In the genomic region with DNA sequence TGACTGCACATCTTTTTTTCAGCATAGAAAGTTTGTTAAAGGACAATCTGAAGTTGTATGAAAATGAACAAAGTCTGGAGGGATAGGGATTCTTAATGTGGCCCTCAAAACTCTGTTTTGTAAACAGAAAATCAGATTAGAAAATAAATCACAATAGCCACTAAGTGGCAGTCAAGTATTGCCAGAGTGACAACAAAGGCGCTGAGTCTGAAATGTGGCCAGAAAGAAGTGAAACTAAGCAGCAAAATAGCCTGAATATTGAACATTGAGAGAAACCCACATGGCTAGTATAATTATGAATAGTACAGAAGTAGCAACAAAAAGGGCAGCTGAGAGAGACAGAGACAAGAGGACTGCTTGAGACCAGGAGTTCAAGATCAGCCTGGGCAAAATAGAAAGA, we compare ENCODE assay signal across 15 cellular contexts.
DNase-seq lines count a peak whose midpoint lies in the region; ATAC-seq, FAIRE-seq and TF ChIP-seq lines count a peak whose summit lies in the region.
"Had no signal": no experiment of that assay in that cellular context is flagged by ENCODE, and none has a peak within 500 bp of the region (broad histone marks: within the 10 kb centered on the region; RNA-seq: fewer than 3 reads in every experiment).

No MANE protein-coding gene starts in this region.

- DNase-seq in GM12865 (ENCODE audit: low read depth) (peak; percentile 53), LNCaP clone FGC (ENCODE audit: low read depth) (no peak), K562 (ENCODE audit: extremely low read depth in 1 of 4, low spot score in 3 of 4) (no peak), iPS-NIHi7 (ENCODE audit: extremely low spot score) (no peak), NCI-H2227 (lab: John Stamatoyannopoulos, UW; ENCODE audit: unreplicated experiment) (no peak)
- DNase-seq: activated T-cell treated with anti-CD3 and anti-CD28 coated beads, Interleukin-2, amount 50 U/mL, for 4 hours; brain microvascular endothelial cell; CD4-positive, CD25-positive, alpha-beta regulatory T cell; H9; NCI-H146; retina had no signal

- TF ChIP-seq RAD21 in K562 (CRISPR knock-in tag; conservative IDR thresholded peaks at IDR 0.05 in 1 of 2, IDR thresholded peaks at IDR 0.05 in 1 of 2) = peak in 1 of 2 experiments; percentile 29; a peak in 1 of 4 replicates

- ATAC-seq in GM19463 (IDR thresholded peaks at IDR 0.05; ENCODE audit: unreplicated experiment) = peak; percentile 81
- ATAC-seq in K562 = no peak
- no peak for ATAC-seq in GM18873 (IDR thresholded peaks at IDR 0.05; ENCODE audit: low FRiP score, unreplicated experiment)
- no peak for ATAC-seq in GM21737 (IDR thresholded peaks at IDR 0.05; ENCODE audit: unreplicated experiment)
- ATAC-seq: activated T-cell treated with anti-CD3 and anti-CD28 coated beads, Interleukin-2, amount 50 U/mL, for 4 hours had no signal

- H3K4me2 ChIP-seq in K562 (ENCODE audit: insufficient read depth, low read length) = no peak overlapping the region

- in situ Hi-C loops in K562 (cut with MboI) = no loop called here

- H4K20me1 ChIP-seq in K562 (replicated peaks; ENCODE audit: control insufficient read depth, insufficient read depth, low read length) = no peaks in the 10 kb centered on the region

- no peak for TF ChIP-seq EP300 in K562 (IDR thresholded peaks at IDR 0.05; ENCODE audit: low read length)

- H2AFZ ChIP-seq in K562 (ENCODE audit: low read depth, low read length) = no peak overlapping the region

- no peak overlapping the region for H3K4me3 ChIP-seq in GM12865 (ENCODE audit: low read depth, low read length)
- no peak overlapping the region for H3K4me3 ChIP-seq in LNCaP clone FGC (ENCODE audit: low read depth, low read length)
- H3K4me3 ChIP-seq in K562 = no peak overlapping the region
- H3K4me3 ChIP-seq: thoracic aorta had no signal

- no peaks in the 10 kb centered on the region for H3K36me3 ChIP-seq in K562 (ENCODE audit: control insufficient read depth, insufficient read depth, low read length)
- H3K36me3 ChIP-seq: brain microvascular endothelial cell, thoracic aorta had no signal

- POLR2A ChIA-PET in K562 (lab: Yijun Ruan, JAX) = interaction anchor here (0.6 kb wide), 1 partner anchor 220 kb away, joined by 3 read pairs; no protein-coding TSS in a partner anchor

- intact Hi-C loops in K562 (cut with micrococcal nuclease) = loop anchor here (10.0 kb wide), 2 partner anchors 62 to 302 kb away; no protein-coding TSS in a partner anchor

- TF ChIP-seq POLR2A in K562 (conservative IDR thresholded peaks at IDR 0.05) = no peak

- no peaks in the 10 kb centered on the region for H3K79me2 ChIP-seq in K562 (ENCODE audit: control insufficient read depth, insufficient read depth, low read length)

- FAIRE-seq in K562 (lab: Jason Lieb, UNC) = peak; percentile 92

- no TSS peak for BruUV-seq in K562 (replicated peaks; lab: Mats Ljungman, UMichigan)

- TF ChIP-seq CTCF in GM12865 (IDR thresholded peaks at IDR 0.05; ENCODE audit: insufficient read depth, low read depth, low read length, missing control alignments) (peak; percentile 10), LNCaP clone FGC (IDR thresholded peaks at IDR 0.05; ENCODE audit: control insufficient read depth, extremely low read depth, insufficient read depth) (peak; percentile 40), K562 (IDR thresholded peaks at IDR 0.05 in 2 of 3, conservative IDR thresholded peaks at IDR 0.05 in 1 of 3; ENCODE audit: insufficient read depth in 2 of 3, low read depth in 1 of 3, low read length in 3 of 3) (peak in 2 of 3 experiments; percentile 12 to 33; a peak in 3 of 6 replicates)

- no peaks in the 10 kb centered on the region for H3K4me1 ChIP-seq in K562 (replicated peaks in 1 of 2; ENCODE audit: control insufficient read depth in 2 of 2, insufficient read depth in 2 of 2, low read length in 2 of 2)

- no peaks in the 10 kb centered on the region for H3K27me3 ChIP-seq in K562 (ENCODE audit: control insufficient read depth in 2 of 2, insufficient read depth in 2 of 2, low read length in 2 of 2)
- H3K27me3 ChIP-seq: brain microvascular endothelial cell had no signal

- CTCF ChIA-PET in K562 (lab: Yijun Ruan, JAX; ENCODE audit: low intra/inter-chr PET ratio) = no interaction called here

- H3K9me1 ChIP-seq in K562 (ENCODE audit: control insufficient read depth, insufficient read depth, low read length) = no peaks in the 10 kb centered on the region

- H3K9me3 ChIP-seq in K562 (replicated peaks; ENCODE audit: control insufficient read depth, insufficient read depth, low read depth, low read length) = no peaks in the 10 kb centered on the region
- H3K9me3 ChIP-seq: thoracic aorta had no signal

- WGBS in K562 (ENCODE audit: insufficient coverage, low coverage, missing lambda C conversion rate) = 0% methylated on average over 1 of the region's 1 CpG

- H3K9ac ChIP-seq in K562 (ENCODE audit: insufficient read depth in 1 of 2, low read depth in 2 of 2, low read length in 2 of 2) = no peak overlapping the region

- no peak overlapping the region for H3K27ac ChIP-seq in K562 (ENCODE audit: extremely low read depth, low read depth, low read length)
- H3K27ac ChIP-seq: brain microvascular endothelial cell, thoracic aorta had no signal

TF ChIP-seq in K562, 482 proteins besides CTCF, POLR2A, EP300 and RAD21:
- TF ChIP-seq KLF13 (tag; IDR thresholded peaks at IDR 0.05; ENCODE audit: borderline replicate concordance, low read depth) (no peak), ATF4 (CRISPR knock-in tag; IDR thresholded peaks at IDR 0.05) (no peak), FOXO4 (CRISPR knock-in tag; IDR thresholded peaks at IDR 0.05) (no peak), TBP (optimal IDR thresholded peaks at IDR 0.05; ENCODE audit: low read depth, low read length) (no peak), DPF2 (IDR thresholded peaks at IDR 0.05) (no peak), NEUROD1 (IDR thresholded peaks at IDR 0.05; ENCODE audit: borderline replicate concordance, low read depth, low read length, partially characterized antibody) (no peak), SMAD1 (IDR thresholded peaks at IDR 0.05; ENCODE audit: low read depth, low read length, partially characterized antibody) (no peak), ZNF197 (CRISPR knock-in tag; IDR thresholded peaks at IDR 0.05; ENCODE audit: low read depth) (no peak), SAP30 (IDR thresholded peaks at IDR 0.05; ENCODE audit: borderline replicate concordance, insufficient read depth, low read depth, low read length, poor library complexity, severe bottlenecking) (no peak), TRIM24 (IDR thresholded peaks at IDR 0.05) (no peak), ZNF165 (CRISPR knock-in tag; IDR thresholded peaks at IDR 0.05; ENCODE audit: borderline replicate concordance) (no peak), EGR1 (conservative IDR thresholded peaks at IDR 0.05) (no peak), ZFP1 (CRISPR knock-in tag; IDR thresholded peaks at IDR 0.05) (no peak), FOXA3 (CRISPR knock-in tag; conservative IDR thresholded peaks at IDR 0.05 in 1 of 2, IDR thresholded peaks at IDR 0.05 in 1 of 2) (no peak)
- TF ChIP-seq, protein P1, sequence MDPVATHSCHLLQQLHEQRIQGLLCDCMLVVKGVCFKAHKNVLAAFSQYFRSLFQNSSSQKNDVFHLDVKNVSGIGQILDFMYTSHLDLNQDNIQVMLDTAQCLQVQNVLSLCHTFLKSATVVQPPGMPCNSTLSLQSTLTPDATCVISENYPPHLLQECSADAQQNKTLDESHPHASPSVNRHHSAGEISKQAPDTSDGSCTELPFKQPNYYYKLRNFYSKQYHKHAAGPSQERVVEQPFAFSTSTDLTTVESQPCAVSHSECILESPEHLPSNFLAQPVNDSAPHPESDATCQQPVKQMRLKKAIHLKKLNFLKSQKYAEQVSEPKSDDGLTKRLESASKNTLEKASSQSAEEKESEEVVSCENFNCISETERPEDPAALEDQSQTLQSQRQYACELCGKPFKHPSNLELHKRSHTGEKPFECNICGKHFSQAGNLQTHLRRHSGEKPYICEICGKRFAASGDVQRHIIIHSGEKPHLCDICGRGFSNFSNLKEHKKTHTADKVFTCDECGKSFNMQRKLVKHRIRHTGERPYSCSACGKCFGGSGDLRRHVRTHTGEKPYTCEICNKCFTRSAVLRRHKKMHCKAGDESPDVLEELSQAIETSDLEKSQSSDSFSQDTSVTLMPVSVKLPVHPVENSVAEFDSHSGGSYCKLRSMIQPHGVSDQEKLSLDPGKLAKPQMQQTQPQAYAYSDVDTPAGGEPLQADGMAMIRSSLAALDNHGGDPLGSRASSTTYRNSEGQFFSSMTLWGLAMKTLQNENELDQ (CRISPR knock-in tag; IDR thresholded peaks at IDR 0.05; ENCODE audit: borderline replicate concordance) = no peak
